In genomic region chr4:146952896-146953295, GRCh38 we compare ENCODE assay signal across 12 cellular contexts. TPM values are rescaled to one million over a fixed set of nuclear protein-coding genes. Genes with fewer than 3 reads are reported as not detected.
"Had no signal": no experiment of that assay in that cellular context is flagged by ENCODE, and none has a peak within 500 bp of the region (broad histone marks: within the 10 kb centered on the region; RNA-seq: fewer than 3 reads in every experiment).

No MANE protein-coding gene starts in this region.

- H2AFZ ChIP-seq: GM23248, GM23338 had no signal

- H3K9me3 ChIP-seq: HAP-1 had no signal

- DNase-seq: GM23248, GOT3, H7, H9, HCEC 1CT, HFFc6 had no signal

- H3K27ac ChIP-seq: GM23248 had no signal

- H3K4me2 ChIP-seq: GM23338 had no signal

- H3K36me3 ChIP-seq: HAP-1 had no signal

- ATAC-seq: GM23338, HCT116 had no signal

- H3K4me3 ChIP-seq: GM23248, GM23338, HAP-1 had no signal

- FAIRE-seq: H1, H54 had no signal

- H3K9ac ChIP-seq: GM23248 had no signal

- H3K4me1 ChIP-seq: HAP-1 had no signal

RNA-seq across cellular contexts. Expression of gene TTC29, which starts 7.2 kb away (rescaled TPM):
- total RNA-seq: GM23248, H4, H7, H9 had no signal
- polyA plus RNA-seq: GM23248, H1 had no signal
